ENCODE assay signal across 14 cellular contexts in the genomic region with DNA sequence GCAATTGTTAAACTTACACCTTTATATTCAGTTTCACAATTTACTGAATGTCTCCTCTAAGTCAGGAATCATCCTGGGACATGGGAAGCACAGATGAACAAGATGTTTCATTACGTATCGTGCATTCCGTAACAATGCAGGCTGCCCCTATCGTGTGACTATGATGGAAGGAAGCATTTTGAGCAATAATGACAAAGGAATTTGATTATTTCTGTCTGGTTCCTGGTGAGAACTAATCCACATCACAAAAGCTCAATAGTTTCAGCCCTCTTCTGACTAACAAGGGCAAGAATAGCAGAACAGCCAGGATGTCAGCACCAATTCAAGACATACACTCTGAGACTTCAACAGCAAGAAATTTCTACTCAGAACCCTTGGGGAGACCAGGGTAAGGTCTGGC. TPM values are rescaled to one million over a fixed set of nuclear protein-coding genes. Genes with fewer than 3 reads are reported as not detected.
A peak's percentile ranks its signal among the peaks of the same experiment; 100 is the strongest.
DNase-seq lines count a peak whose midpoint lies in the region; ATAC-seq and FAIRE-seq lines count a peak whose summit lies in the region.
"Had no signal": no experiment of that assay in that cellular context is flagged by ENCODE, and none has a peak within 500 bp of the region (broad histone marks: within the 10 kb centered on the region; RNA-seq: fewer than 3 reads in every experiment).

No MANE protein-coding gene starts in this region.

- no peak for ATAC-seq in activated CD4-positive, alpha-beta T cell treated with anti-CD3 and anti-CD28 coated beads for 36 hours
- peak; percentile 37 for ATAC-seq in esophagus mucosa
- no peak for ATAC-seq in naive thymus-derived CD4-positive, alpha-beta T cell
- no peak for ATAC-seq in sciatic nerve

- H3K9me3 ChIP-seq in naive thymus-derived CD4-positive, alpha-beta T cell (ENCODE audit: control insufficient read depth in 2 of 3, low read length in 3 of 3): no peaks in the 10 kb centered on the region
- H3K9me3 ChIP-seq in neuronal stem cell (replicated peaks in 1 of 2; ENCODE audit: control insufficient read depth in 2 of 2, insufficient read depth in 1 of 2, low read depth in 1 of 2, low read length in 2 of 2): no peaks in the 10 kb centered on the region

- no peak overlapping the region for H2BK120ac ChIP-seq in neuronal stem cell (ENCODE audit: low read depth, low read length)

- no CpG with 5 or more reads among the region's 4 CpGs for WGBS in neuronal stem cell (ENCODE audit: extremely low coverage in 2 of 2, insufficient read length in 2 of 2, insufficient replicate concordance in 1 of 2), 2 donors

- no peak overlapping the region for H2BK12ac ChIP-seq in neuronal stem cell (ENCODE audit: low read length)

- H3K23ac ChIP-seq in neuronal stem cell (ENCODE audit: low read depth, low read length, poor library complexity): no peak overlapping the region

- H2BK5ac ChIP-seq in neuronal stem cell (ENCODE audit: low read length): no peak overlapping the region

- H3K4me1 Mint-ChIP-seq in activated CD4-positive, alpha-beta T cell treated with anti-CD3 and anti-CD28 coated beads for 36 hours: peaks cover 57% of the 10 kb centered on the region
- H3K4me1 Mint-ChIP-seq in naive thymus-derived CD4-positive, alpha-beta T cell: peaks cover 0 to 21% (median 4%) of the 10 kb centered on the region in 7 donors
- H3K4me1 Mint-ChIP-seq: brain had no signal

- H3K4me3 ChIP-seq in skeletal muscle cell (ENCODE audit: low read depth, low read length) (no peak overlapping the region), neuronal stem cell (ENCODE audit: low read length in 2 of 2) (no peak overlapping the region)
- H3K4me3 ChIP-seq in naive thymus-derived CD4-positive, alpha-beta T cell (ENCODE audit: low read length): no peak overlapping the region

- no peak overlapping the region for H3K27ac ChIP-seq in naive thymus-derived CD4-positive, alpha-beta T cell (ENCODE audit: low read depth, low read length)
- H3K27ac ChIP-seq in neuronal stem cell (replicated peaks; ENCODE audit: low read length): no peak overlapping the region
- H3K27ac ChIP-seq: 22Rv1 had no signal

- H3K4me2 ChIP-seq in neuronal stem cell (ENCODE audit: insufficient read depth, low read length, poor library complexity, severe bottlenecking): no peak overlapping the region

- no peaks in the 10 kb centered on the region for H3K27me3 ChIP-seq in naive thymus-derived CD4-positive, alpha-beta T cell (ENCODE audit: control insufficient read depth in 2 of 2, insufficient read depth in 2 of 2, low read length in 2 of 2)
- no peaks in the 10 kb centered on the region for H3K27me3 ChIP-seq in neuronal stem cell (ENCODE audit: control insufficient read depth in 3 of 3, insufficient read depth in 3 of 3, low read depth in 1 of 3, low read length in 3 of 3)

- peak overlapping the region; percentile 82 for H3K27ac Mint-ChIP-seq in activated CD4-positive, alpha-beta T cell treated with anti-CD3 and anti-CD28 coated beads for 36 hours
- no peak overlapping the region for H3K27ac Mint-ChIP-seq in naive thymus-derived CD4-positive, alpha-beta T cell

- CTCF ChIA-PET in activated CD4-positive, alpha-beta T cell treated with anti-CD3 and anti-CD28 coated beads for 36 hours (lab: Charles Lee): interaction anchor here (1.1 to 1.4 kb wide), 2 partner anchors 14 to 18 kb away, joined by 5 to 6 read pairs; no protein-coding TSS in a partner anchor
- CTCF ChIA-PET in naive thymus-derived CD4-positive, alpha-beta T cell (lab: Charles Lee): interaction anchor here (0.6 kb wide), 1 partner anchor 207 kb away, joined by 3 read pairs; no protein-coding TSS in a partner anchor

- no peak for FAIRE-seq in RCC 7860 (lab: Jason Lieb, UNC)
- FAIRE-seq: GM18507 had no signal

- H3K4ac ChIP-seq in neuronal stem cell (ENCODE audit: low read length): no peak overlapping the region

- peaks cover under 1% of the 10 kb centered on the region for H3K79me1 ChIP-seq in neuronal stem cell (ENCODE audit: low read depth, low read length)

- no peak for DNase-seq in activated CD4-positive, alpha-beta T cell treated with anti-CD3 and anti-CD28 coated beads for 36 hours
- DNase-seq in activated CD4-positive, alpha-beta T cell treated with anti-CD3 and anti-CD28 coated beads, Interleukin-2, amount 50 U/mL, for 4 hours: no peak
- DNase-seq in RCC 7860 (ENCODE audit: low spot score): peak; percentile 57
- DNase-seq in skeletal muscle cell (ENCODE audit: low read depth): peak; percentile 83
- DNase-seq in naive thymus-derived CD4-positive, alpha-beta T cell: no peak
- DNase-seq in sciatic nerve (ENCODE audit: low spot score): no peak
- DNase-seq in neuronal stem cell (ENCODE audit: low spot score): no peak
- DNase-seq: foreskin melanocyte; NCI-H187 treated with DMSO at 0.1 percent for 48 hours; stimulated activated naive B cell treated with anti-CD40 and anti-IgM and Interleukin-4, amounts not matched to agents 10 μg/mL and 1 μg/mL and 100 μg/mL, for 72 hours had no signal

- no peaks in the 10 kb centered on the region for H3K4me1 ChIP-seq in naive thymus-derived CD4-positive, alpha-beta T cell (ENCODE audit: control insufficient read depth in 2 of 2, insufficient read depth in 2 of 2, low read length in 2 of 2)
- no peaks in the 10 kb centered on the region for H3K4me1 ChIP-seq in neuronal stem cell (ENCODE audit: control insufficient read depth in 2 of 2, insufficient read depth in 1 of 2, low read depth in 1 of 2, low read length in 2 of 2)

- no peak overlapping the region for H2AFZ ChIP-seq in neuronal stem cell (ENCODE audit: low read length)

- no peak overlapping the region for H3K18ac ChIP-seq in neuronal stem cell (ENCODE audit: low read length)

- intact Hi-C loops in activated CD4-positive, alpha-beta T cell treated with anti-CD3 and anti-CD28 coated beads for 36 hours (cut with DNase I, micrococcal nuclease): loop anchor here in 1 of 2 experiments (2.0 kb wide), 1 partner anchor 13 kb away; no protein-coding TSS in a partner anchor
- intact Hi-C loops in naive thymus-derived CD4-positive, alpha-beta T cell (cut with micrococcal nuclease): no loop called here
- intact Hi-C loops in sciatic nerve (cut with DNase I): no loop called here

- H3K27me3 Mint-ChIP-seq in activated CD4-positive, alpha-beta T cell treated with anti-CD3 and anti-CD28 coated beads for 36 hours: no peaks in the 10 kb centered on the region
- H3K27me3 Mint-ChIP-seq in naive thymus-derived CD4-positive, alpha-beta T cell: no peaks in the 10 kb centered on the region
- H3K27me3 Mint-ChIP-seq: brain; stimulated activated naive B cell treated with anti-CD40 and anti-IgM and Interleukin-4, amounts not matched to agents 10 μg/mL and 1 μg/mL and 100 μg/mL, for 72 hours had no signal

- H2BK15ac ChIP-seq in neuronal stem cell (ENCODE audit: low read length): no peak overlapping the region

- H4K91ac ChIP-seq in neuronal stem cell (ENCODE audit: low read depth, low read length, poor library complexity): no peak overlapping the region

- H4K8ac ChIP-seq in neuronal stem cell (ENCODE audit: low read depth, low read length): no peak overlapping the region

- H3K36me3 Mint-ChIP-seq in activated CD4-positive, alpha-beta T cell treated with anti-CD3 and anti-CD28 coated beads for 36 hours (ENCODE audit: low read depth): peaks cover 31% of the 10 kb centered on the region
- H3K36me3 Mint-ChIP-seq in naive thymus-derived CD4-positive, alpha-beta T cell: peaks cover 0 to 24% (median 8%) of the 10 kb centered on the region in 5 donors

- no peaks in the 10 kb centered on the region for H3K9me3 Mint-ChIP-seq in activated CD4-positive, alpha-beta T cell treated with anti-CD3 and anti-CD28 coated beads for 36 hours (ENCODE audit: low read depth)
- H3K9me3 Mint-ChIP-seq in naive thymus-derived CD4-positive, alpha-beta T cell: no peaks in the 10 kb centered on the region
- H3K9me3 Mint-ChIP-seq: brain; stimulated activated naive B cell treated with anti-CD40 and anti-IgM and Interleukin-4, amounts not matched to agents 10 μg/mL and 1 μg/mL and 100 μg/mL, for 72 hours had no signal

- no peak overlapping the region for H3K4me3 Mint-ChIP-seq in activated CD4-positive, alpha-beta T cell treated with anti-CD3 and anti-CD28 coated beads for 36 hours
- no peak overlapping the region for H3K4me3 Mint-ChIP-seq in naive thymus-derived CD4-positive, alpha-beta T cell
- H3K4me3 Mint-ChIP-seq: brain; stimulated activated naive B cell treated with anti-CD40 and anti-IgM and Interleukin-4, amounts not matched to agents 10 μg/mL and 1 μg/mL and 100 μg/mL, for 72 hours had no signal

- no peak overlapping the region for H3K9ac ChIP-seq in neuronal stem cell (ENCODE audit: low read depth, low read length, poor library complexity)

- H3K36me3 ChIP-seq in naive thymus-derived CD4-positive, alpha-beta T cell (ENCODE audit: control insufficient read depth in 2 of 3, insufficient read depth in 3 of 3, low read length in 3 of 3): peaks cover 0 to 50% (median 9%) of the 10 kb centered on the region in 3 experiments
- peaks cover 10 to 57% of the 10 kb centered on the region in 2 donors for H3K36me3 ChIP-seq in neuronal stem cell (replicated peaks in 1 of 2; ENCODE audit: control insufficient read depth in 2 of 2, insufficient read depth in 2 of 2, low read length in 2 of 2)

- H2AK5ac ChIP-seq in neuronal stem cell (ENCODE audit: low read depth, low read length): no peak overlapping the region

- POLR2A ChIA-PET in activated CD4-positive, alpha-beta T cell treated with anti-CD3 and anti-CD28 coated beads for 36 hours (lab: Charles Lee): no interaction called here
- POLR2A ChIA-PET in naive thymus-derived CD4-positive, alpha-beta T cell (lab: Charles Lee): interaction anchor here (1.7 kb wide), 1 partner anchor 14 kb away, joined by 7 read pairs; a partner anchor contains a TSS

- H3K14ac ChIP-seq in neuronal stem cell (ENCODE audit: low read length): no peak overlapping the region

RNA-seq across cellular contexts. Expression of a gene that starts 14.5 kb away (rescaled TPM):
- 10 to 100 TPM; 30.3 to 37.9 TPM for total RNA-seq in activated CD4-positive, alpha-beta T cell treated with anti-CD3 and anti-CD28 coated beads for 36 hours
- total RNA-seq in esophagus mucosa (20.2 TPM), sciatic nerve (49.0 TPM)
- total RNA-seq in naive thymus-derived CD4-positive, alpha-beta T cell: 10 to 100 TPM; 29.7 to 47.8 (median 35.5) TPM
- 10 to 100 TPM; 15.3 to 18.8 TPM for polyA plus RNA-seq in naive thymus-derived CD4-positive, alpha-beta T cell
- polyA plus RNA-seq in neuronal stem cell (2013, experiment 1 of 2): 18.6 TPM
- polyA plus RNA-seq in neuronal stem cell (2013, experiment 2 of 2): 18.6 TPM

Comparison
In these comparisons a context has a peak if more than half of its experiments do, and no peak if none do; other contexts are left out.
1. DNase-seq: peak in RCC 7860 (single experiment) and skeletal muscle cell (single experiment); none in activated CD4-positive, alpha-beta T cell treated with anti-CD3 and anti-CD28 coated beads for 36 hours (single experiment), activated CD4-positive, alpha-beta T cell treated with anti-CD3 and anti-CD28 coated beads, Interleukin-2, amount 50 U/mL, for 4 hours (0 of 2), naive thymus-derived CD4-positive, alpha-beta T cell (0 of 9), sciatic nerve (single experiment) and neuronal stem cell (single experiment).